15 cellular contexts compared by ENCODE assay signal in the genomic region with DNA sequence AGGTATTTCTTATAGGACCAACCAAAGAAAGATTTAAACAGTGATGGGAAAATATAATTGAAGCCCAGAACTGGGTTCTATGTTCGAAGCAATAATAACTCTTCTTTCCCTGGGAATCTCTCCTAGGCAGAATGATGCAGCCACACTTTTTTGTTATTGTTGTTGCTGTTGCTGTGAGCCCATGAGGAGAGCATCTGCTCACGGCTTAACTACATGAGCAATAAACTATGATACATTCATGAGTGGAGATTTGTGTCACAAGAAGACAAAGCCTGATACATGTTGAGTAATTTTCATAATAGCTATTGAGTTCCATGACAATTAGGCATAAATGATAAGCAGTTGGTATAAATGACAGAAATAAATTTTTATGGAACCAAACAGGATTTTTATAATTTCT.
DNase-seq lines count a peak whose midpoint lies in the region; ATAC-seq and TF ChIP-seq lines count a peak whose summit lies in the region.
"Had no signal": no experiment of that assay in that cellular context is flagged by ENCODE, and none has a peak within 500 bp of the region (broad histone marks: within the 10 kb centered on the region; RNA-seq: fewer than 3 reads in every experiment).

No MANE protein-coding gene starts in this region.

- no peak overlapping the region for H3K14ac ChIP-seq in IMR-90 (replicated peaks; ENCODE audit: low read depth, low read length)

- H2BK20ac ChIP-seq in IMR-90 (ENCODE audit: low read depth, low read length): no peak overlapping the region

- no peaks in the 10 kb centered on the region for H3K79me2 ChIP-seq in fibroblast of lung (ENCODE audit: control insufficient read depth, insufficient read depth, low read length)

- DNase-seq in AG10803 (ENCODE audit: low read depth): peak; percentile 79
- DNase-seq in IMR-90: peak; percentile 89
- DNase-seq in fibroblast of lung (ENCODE audit: low read depth in 2 of 2): peak; percentile 9 to 66
- DNase-seq in ecto neural progenitor cell (ENCODE audit: low spot score): no peak
- DNase-seq in glutamatergic neuron: no peak
- no peak for DNase-seq in inferior parietal cortex (ENCODE audit: extremely low spot score)
- no peak for DNase-seq in kidney tubule cell (ENCODE audit: low spot score)
- DNase-seq: activated CD4-positive, alpha-beta T cell treated with anti-CD3 and anti-CD28 coated beads for 48 hours; activated gamma-delta T cell; CD8-positive, alpha-beta memory T cell; cerebellar nuclear complex; NCI-H2171; nucleus accumbens had no signal

- no peaks in the 10 kb centered on the region for H3K36me3 Mint-ChIP-seq in glutamatergic neuron (ENCODE audit: unreplicated experiment)

- POLR2A ChIA-PET in IMR-90 (lab: Charles Lee; ENCODE audit: unreplicated experiment): no interaction called here

- H4K8ac ChIP-seq in IMR-90 (ENCODE audit: low read depth in 2 of 2, low read length in 2 of 2): peak overlapping the region; percentile 17 to 25; a peak in 3 of 4 replicates

- peaks cover 5 to 24% of the 10 kb centered on the region in 2 experiments; a peak in 2 of 4 replicates for H3K79me1 ChIP-seq in IMR-90 (ENCODE audit: low read depth in 1 of 2, low read length in 2 of 2)

- peaks cover 34% of the 10 kb centered on the region for H3K36me3 ChIP-seq in IMR-90 (ENCODE audit: control insufficient read depth, insufficient read depth, low read length)
- peaks cover 9% of the 10 kb centered on the region for H3K36me3 ChIP-seq in fibroblast of lung (ENCODE audit: control insufficient read depth, insufficient read depth, low read length)
- H3K36me3 ChIP-seq in rectal smooth muscle tissue (ENCODE audit: control insufficient read depth, insufficient read depth, low read length): peaks cover 6% of the 10 kb centered on the region

- in situ Hi-C loops in IMR-90 (cut with MboI; ENCODE audit: low sequenced_read_pairs): no loop called here

- H3K4me1 ChIP-seq in IMR-90 (ENCODE audit: control insufficient read depth, insufficient read depth, low read length) (peaks cover 15% of the 10 kb centered on the region), fibroblast of lung (ENCODE audit: control insufficient read depth, extremely low read depth, insufficient read depth, low read length) (peaks cover 8% of the 10 kb centered on the region), rectal smooth muscle tissue (ENCODE audit: control insufficient read depth, insufficient read depth, low read length) (peaks cover 29% of the 10 kb centered on the region)

- ATAC-seq in IMR-90 (ENCODE audit: low read depth): peak; percentile 71
- ATAC-seq: left lobe of liver had no signal

- H3K4me3 ChIP-seq in AG10803 (ENCODE audit: low read length) (no peak overlapping the region), IMR-90 (ENCODE audit: insufficient read depth, low read depth, low read length) (no peak overlapping the region), fibroblast of lung (replicated peaks in 1 of 4; ENCODE audit: control extremely low read depth in 1 of 4, insufficient read depth in 1 of 4, low read depth in 3 of 4, low read length in 4 of 4) (no peak overlapping the region), rectal smooth muscle tissue (ENCODE audit: low read length) (no peak overlapping the region)

- 0 out of 3 replicates have a peak overlapping the region, but pooled peaks have one; percentile 71 for H2BK15ac ChIP-seq in IMR-90 (ENCODE audit: low read depth, low read length)

- H3K27ac ChIP-seq in IMR-90 (ENCODE audit: insufficient read depth, low read length) (peak overlapping the region; percentile 95; the same call in 1 of the 2 replicates), fibroblast of lung (ENCODE audit: insufficient read depth, low read length) (peak overlapping the region; percentile 66), rectal smooth muscle tissue (ENCODE audit: low read depth, low read length) (peak overlapping the region; percentile 84)

- H3K4me1 Mint-ChIP-seq in glutamatergic neuron (ENCODE audit: low read depth, unreplicated experiment): peaks cover 31% of the 10 kb centered on the region

- no peak overlapping the region for H2AK5ac ChIP-seq in IMR-90 (ENCODE audit: low read depth, low read length)

- no peaks in the 10 kb centered on the region for H3K9me3 Mint-ChIP-seq in glutamatergic neuron (ENCODE audit: unreplicated experiment)
- H3K9me3 Mint-ChIP-seq: CD8-positive, alpha-beta memory T cell had no signal

- no peak overlapping the region for H2BK120ac ChIP-seq in IMR-90 (ENCODE audit: low read depth, low read length)

- TF ChIP-seq RAD21 in IMR-90 (IDR thresholded peaks at IDR 0.05; ENCODE audit: low read length): no peak

- no peak overlapping the region for H3K23ac ChIP-seq in IMR-90 (ENCODE audit: low read depth, low read length)

- dilution Hi-C loops in IMR-90 (cut with HindIII; ENCODE audit: low sequenced_read_pairs, unreplicated experiment): no loop called here

- no CpG with 5 or more reads among the region's 2 CpGs for WGBS in IMR-90 (ENCODE audit: extremely low coverage in 2 of 2, insufficient read length in 1 of 2), 2 experiments

- H3K27ac Mint-ChIP-seq in glutamatergic neuron (ENCODE audit: unreplicated experiment): no peak overlapping the region
- H3K27ac Mint-ChIP-seq: CD8-positive, alpha-beta memory T cell had no signal

- H2AFZ ChIP-seq in IMR-90 (replicated peaks; ENCODE audit: low read length, poor library complexity) (no peak overlapping the region), fibroblast of lung (ENCODE audit: low read length) (no peak overlapping the region)

- H3K27me3 Mint-ChIP-seq in glutamatergic neuron (ENCODE audit: unreplicated experiment): peaks cover 2% of the 10 kb centered on the region
- H3K27me3 Mint-ChIP-seq: CD8-positive, alpha-beta memory T cell had no signal

- CTCF ChIA-PET in IMR-90 (lab: Yijun Ruan, JAX): interaction anchor here (0.8 kb wide), 1 partner anchor 276 kb away, joined by 4 read pairs; no protein-coding TSS in a partner anchor

- intact Hi-C loops in IMR-90 (cut with micrococcal nuclease): loop anchor here (10.0 kb wide), 1 partner anchor 285 kb away; no protein-coding TSS in a partner anchor

- no peak for TF ChIP-seq CTCF in AG10803 (conservative IDR thresholded peaks at IDR 0.05; ENCODE audit: low read length)
- no peak for TF ChIP-seq CTCF in IMR-90 (conservative IDR thresholded peaks at IDR 0.05; ENCODE audit: low read depth, low read length)
- TF ChIP-seq CTCF in fibroblast of lung (conservative IDR thresholded peaks at IDR 0.05 in 1 of 2, IDR thresholded peaks at IDR 0.05 in 1 of 2; ENCODE audit: low read depth in 1 of 2, low read length in 2 of 2): no peak
- no peak for TF ChIP-seq CTCF in glutamatergic neuron (IDR thresholded peaks at IDR 0.05; ENCODE audit: partially characterized antibody, unreplicated experiment)

- H4K20me1 ChIP-seq in IMR-90 (ENCODE audit: insufficient read depth, low read length): 0 out of 2 replicates have a peak, but pooled peaks cover 3% of the 10 kb centered on the region
- no peaks in the 10 kb centered on the region for H4K20me1 ChIP-seq in fibroblast of lung (ENCODE audit: control insufficient read depth, extremely low read depth, insufficient read depth, low read length)

- H3K9ac ChIP-seq in IMR-90 (ENCODE audit: low read depth, low read length): peak overlapping the region; percentile 69
- no peak overlapping the region for H3K9ac ChIP-seq in fibroblast of lung (ENCODE audit: insufficient read depth, low read length)
- H3K9ac ChIP-seq in rectal smooth muscle tissue (ENCODE audit: low read length): no peak overlapping the region

- H4K5ac ChIP-seq in IMR-90 (ENCODE audit: low read depth, low read length): no peak overlapping the region

- H3K4me2 ChIP-seq in IMR-90 (ENCODE audit: low read depth, low read length): no peak overlapping the region; the same call in 1 of the 2 replicates
- H3K4me2 ChIP-seq in fibroblast of lung (ENCODE audit: extremely low read depth, insufficient read depth, low read length): no peak overlapping the region

- peak overlapping the region; percentile 6; the same call in 1 of the 2 replicates for H3K4ac ChIP-seq in IMR-90 (ENCODE audit: low read depth, low read length)

- H2AK9ac ChIP-seq in IMR-90 (replicated peaks; ENCODE audit: low read depth, low read length, poor library complexity): no peak overlapping the region

- 0 out of 2 replicates have a peak overlapping the region, but pooled peaks have one; percentile 4 for H4K91ac ChIP-seq in IMR-90 (ENCODE audit: insufficient read depth, low read depth, low read length)

- peak overlapping the region; percentile 68 for H2BK5ac ChIP-seq in IMR-90 (ENCODE audit: low read depth, low read length, poor library complexity, severe bottlenecking)

- H3K4me3 Mint-ChIP-seq in glutamatergic neuron (ENCODE audit: unreplicated experiment): no peak overlapping the region
- H3K4me3 Mint-ChIP-seq: CD8-positive, alpha-beta memory T cell had no signal

- H3K18ac ChIP-seq in IMR-90 (ENCODE audit: low read depth, low read length): peak overlapping the region; percentile 42

- H3K27me3 ChIP-seq in IMR-90 (ENCODE audit: control insufficient read depth, insufficient read depth, low read length) (no peaks in the 10 kb centered on the region), fibroblast of lung (ENCODE audit: control insufficient read depth, insufficient read depth, low read length) (no peaks in the 10 kb centered on the region), rectal smooth muscle tissue (ENCODE audit: control insufficient read depth, insufficient read depth, low read length) (no peaks in the 10 kb centered on the region)

- peaks cover 24% of the 10 kb centered on the region for H3K9me1 ChIP-seq in IMR-90 (ENCODE audit: insufficient read depth, low read length)

- H3K56ac ChIP-seq in IMR-90 (ENCODE audit: extremely low read depth, insufficient read depth, low read length): 0 out of 2 replicates have a peak overlapping the region, but pooled peaks have one; percentile 2

- BruUV-seq in IMR-90 (replicated peaks; lab: Mats Ljungman, UMichigan): no TSS peak

- TF ChIP-seq POLR2A in IMR-90 (IDR thresholded peaks at IDR 0.05; ENCODE audit: low read depth, low read length): no peak

- H3K9me3 ChIP-seq in IMR-90 (ENCODE audit: control insufficient read depth, insufficient read depth, low read length): no peaks in the 10 kb centered on the region
- H3K9me3 ChIP-seq in fibroblast of lung (ENCODE audit: control insufficient read depth, insufficient read depth, low read depth, low read length): no peaks in the 10 kb centered on the region

TF ChIP-seq in IMR-90, 13 proteins besides CTCF, POLR2A, EP300 and RAD21 (continues in another document):
- TF ChIP-seq RFX5 (IDR thresholded peaks at IDR 0.05; ENCODE audit: low read depth, low read length) (no peak), USF2 (IDR thresholded peaks at IDR 0.05; ENCODE audit: low read depth, low read length) (no peak), MAZ (IDR thresholded peaks at IDR 0.05; ENCODE audit: borderline replicate concordance, low read depth, low read length) (no peak), BHLHE40 (IDR thresholded peaks at IDR 0.05; ENCODE audit: low read depth, low read length) (no peak)

Comparison
In these comparisons a context has a peak if more than half of its experiments do, and no peak if none do; other contexts are left out.
1. DNase-seq: peak in AG10803 (single experiment), IMR-90 (single experiment) and fibroblast of lung (2 of 2); none in ecto neural progenitor cell (single experiment), glutamatergic neuron (single experiment), inferior parietal cortex (single experiment) and kidney tubule cell (single experiment).
2. Peak in every context shown above with its lines, with median percentiles within 50 percentile points of each other: H3K27ac ChIP-seq.